In the genomic region with DNA sequence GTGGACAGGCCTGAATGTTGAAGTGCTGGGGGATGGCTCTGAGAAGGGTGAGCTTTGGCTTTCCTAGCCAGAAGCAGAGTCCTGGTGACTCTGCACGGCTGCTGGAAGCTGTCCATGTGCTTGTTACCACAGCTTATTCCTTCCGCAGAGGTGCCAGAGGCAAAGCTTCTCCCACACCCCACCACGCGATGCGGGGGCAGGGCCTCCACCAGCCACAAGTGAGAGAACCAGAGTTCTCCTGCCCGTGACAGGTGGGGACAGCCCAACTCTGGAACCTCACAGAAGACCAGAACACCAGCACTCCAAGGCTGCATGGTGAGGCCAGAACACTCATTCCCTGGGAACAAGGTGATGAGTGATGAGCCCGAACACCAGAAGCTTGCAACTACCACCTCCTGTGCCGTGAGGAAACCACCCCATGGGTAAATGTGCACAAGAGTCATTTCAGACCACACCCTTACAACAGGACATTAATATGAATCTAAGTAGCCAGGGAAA, we compare ENCODE assay signal across 12 cellular contexts. TPM values are rescaled to one million over a fixed set of nuclear protein-coding genes. Genes with fewer than 3 reads are reported as not detected.
DNase-seq lines count a peak whose midpoint lies in the region; ATAC-seq and TF ChIP-seq lines count a peak whose summit lies in the region.
"Had no signal": no experiment of that assay in that cellular context is flagged by ENCODE, and none has a peak within 500 bp of the region (broad histone marks: within the 10 kb centered on the region; RNA-seq: fewer than 3 reads in every experiment).

No MANE protein-coding gene starts in this region.

- H3K27me3 Mint-ChIP-seq in natural killer cell (ENCODE audit: low read depth in 2 of 2) (peaks cover 0 to 2% of the 10 kb centered on the region in 2 donors), type B pancreatic cell (no peaks in the 10 kb centered on the region)
- H3K27me3 Mint-ChIP-seq: activated CD8-positive, alpha-beta T cell treated with anti-CD3 and anti-CD28 coated beads for 36 hours had no signal

- CTCF ChIA-PET in AG04450 (lab: Charles Lee): interaction anchor here (2.3 kb wide), 1 partner anchor 85 kb away, joined by 10 read pairs; no protein-coding TSS in a partner anchor

- no peaks in the 10 kb centered on the region for H3K36me3 Mint-ChIP-seq in natural killer cell
- peaks cover 35% of the 10 kb centered on the region for H3K36me3 Mint-ChIP-seq in type B pancreatic cell

- H3K4me3 ChIP-seq in AG04450 (ENCODE audit: low read depth, low read length): no peak overlapping the region
- no peak overlapping the region for H3K4me3 ChIP-seq in body of pancreas
- no peak overlapping the region for H3K4me3 ChIP-seq in cardiac muscle cell
- no peak overlapping the region for H3K4me3 ChIP-seq in osteoblast (ENCODE audit: insufficient read depth, low read length)

- H2AFZ ChIP-seq in osteoblast (ENCODE audit: low read length): no peak overlapping the region

- TF ChIP-seq POLR2A in body of pancreas (IDR thresholded peaks at IDR 0.05): no peak

- POLR2A ChIA-PET in AG04450 (lab: Yijun Ruan, JAX): interaction anchor here (0.7 to 1.2 kb wide), 6 partner anchors 17 to 590 kb away, joined by 3 to 4 read pairs (median 3); no protein-coding TSS in a partner anchor

- H3K4me3 Mint-ChIP-seq in natural killer cell (no peak overlapping the region), type B pancreatic cell (no peak overlapping the region)
- H3K4me3 Mint-ChIP-seq: activated CD8-positive, alpha-beta T cell treated with anti-CD3 and anti-CD28 coated beads for 36 hours had no signal

- H3K27ac Mint-ChIP-seq in natural killer cell (no peak overlapping the region), type B pancreatic cell (no peak overlapping the region)
- H3K27ac Mint-ChIP-seq: activated CD8-positive, alpha-beta T cell treated with anti-CD3 and anti-CD28 coated beads for 36 hours had no signal

- H3K79me2 ChIP-seq in osteoblast (ENCODE audit: insufficient read depth, low read length): peaks cover 2% of the 10 kb centered on the region

- peak overlapping the region; percentile 57 for H3K27ac ChIP-seq in AG04450 (ENCODE audit: low read depth, low read length)
- peak overlapping the region in 3 of 4 donors; percentile 18 to 48 (median 24) for H3K27ac ChIP-seq in body of pancreas
- peak overlapping the region; percentile 20 for H3K27ac ChIP-seq in cardiac muscle cell
- H3K27ac ChIP-seq in osteoblast (ENCODE audit: low read depth, low read length): peak overlapping the region; percentile 83

- peak overlapping the region; percentile 42 for H3K4me2 ChIP-seq in osteoblast (ENCODE audit: insufficient read depth, low read length)

- no peak for DNase-seq in AG04450 (ENCODE audit: low read depth, low spot score)
- DNase-seq in body of pancreas: peak in 2 of 4 donors; percentile 37 to 44
- DNase-seq in cardiac muscle cell (ENCODE audit: low read depth in 1 of 2, low spot score in 1 of 2): peak in 1 of 2 donors; percentile 79
- DNase-seq in osteoblast (ENCODE audit: insufficient read length, low spot score, missing footprints): peak; percentile 82
- DNase-seq in natural killer cell: no peak
- no peak for DNase-seq in activated naive CD4-positive, alpha-beta T cell treated with anti-CD3 and anti-CD28 coated beads, Interleukin-2, amount 50 U/mL, for 16 hours
- no peak for DNase-seq in NCI-H2227 (lab: John Stamatoyannopoulos, UW; ENCODE audit: unreplicated experiment)
- DNase-seq in type B pancreatic cell (ENCODE audit: extremely low spot score, unreplicated experiment): no peak
- DNase-seq: activated CD8-positive, alpha-beta T cell treated with anti-CD3 and anti-CD28 coated beads for 36 hours; central memory CD4-positive, alpha-beta T cell; NCI-H1417; SIG-M5 had no signal

- intact Hi-C loops in body of pancreas (cut with DNase I) (no loop called here), natural killer cell (cut with micrococcal nuclease) (no loop called here)

- H3K4me1 Mint-ChIP-seq in natural killer cell: no peaks in the 10 kb centered on the region
- peaks cover 49% of the 10 kb centered on the region for H3K4me1 Mint-ChIP-seq in type B pancreatic cell (ENCODE audit: unreplicated experiment)

- no peaks in the 10 kb centered on the region for H3K9me3 ChIP-seq in AG04450 (ENCODE audit: control insufficient read depth, insufficient read depth, low read length)
- no peaks in the 10 kb centered on the region for H3K9me3 ChIP-seq in body of pancreas
- no peaks in the 10 kb centered on the region for H3K9me3 ChIP-seq in cardiac muscle cell (ENCODE audit: low read depth)
- H3K9me3 ChIP-seq in osteoblast (ENCODE audit: low read depth, low read length): no peaks in the 10 kb centered on the region

- H3K27me3 ChIP-seq in AG04450 (ENCODE audit: control insufficient read depth, insufficient read depth, low read length): no peaks in the 10 kb centered on the region
- H3K27me3 ChIP-seq in body of pancreas: no peaks in the 10 kb centered on the region
- no peaks in the 10 kb centered on the region for H3K27me3 ChIP-seq in cardiac muscle cell
- H3K27me3 ChIP-seq in osteoblast (ENCODE audit: insufficient read depth, low read length): no peaks in the 10 kb centered on the region

- H3K36me3 ChIP-seq in body of pancreas (replicated peaks in 1 of 2; ENCODE audit: insufficient read depth in 1 of 2, low read depth in 2 of 2): peaks cover 12 to 18% of the 10 kb centered on the region in 2 donors
- peaks cover 34% of the 10 kb centered on the region for H3K36me3 ChIP-seq in cardiac muscle cell
- peaks cover 41% of the 10 kb centered on the region for H3K36me3 ChIP-seq in osteoblast (ENCODE audit: insufficient read depth, low read length)

- no peaks in the 10 kb centered on the region for H4K20me1 ChIP-seq in osteoblast (ENCODE audit: insufficient read depth, low read length)

- H3K4me1 ChIP-seq in body of pancreas (peaks cover 18% of the 10 kb centered on the region), cardiac muscle cell (ENCODE audit: low read depth) (no peaks in the 10 kb centered on the region), osteoblast (ENCODE audit: insufficient read depth, low read length) (peaks cover 37% of the 10 kb centered on the region)

- WGBS in body of pancreas, 2 donors: 62 to 69% methylated on average over 3 to 8 of the region's 8 CpGs

- peak; percentile 21 for ATAC-seq in body of pancreas
- ATAC-seq in natural killer cell: no peak
- ATAC-seq: activated CD8-positive, alpha-beta T cell treated with anti-CD3 and anti-CD28 coated beads for 36 hours had no signal

- TF ChIP-seq CTCF in AG04450 (IDR thresholded peaks at IDR 0.05; ENCODE audit: low read depth, low read length) (no peak), body of pancreas (IDR thresholded peaks at IDR 0.05) (no peak), cardiac muscle cell (IDR thresholded peaks at IDR 0.05; ENCODE audit: low read depth, low read length) (no peak), osteoblast (IDR thresholded peaks at IDR 0.05; ENCODE audit: extremely low read depth, low read depth, low read length) (no peak), natural killer cell (IDR thresholded peaks at IDR 0.05) (no peak), type B pancreatic cell (conservative IDR thresholded peaks at IDR 0.05) (no peak)

- H3K9me3 Mint-ChIP-seq in natural killer cell (no peaks in the 10 kb centered on the region), type B pancreatic cell (no peaks in the 10 kb centered on the region)
- H3K9me3 Mint-ChIP-seq: activated CD8-positive, alpha-beta T cell treated with anti-CD3 and anti-CD28 coated beads for 36 hours had no signal

RNA-seq across cellular contexts. Expression of a gene that starts 36.7 kb away (rescaled TPM):
- 13.5 and 17.9 TPM in 2 replicates for polyA plus RNA-seq in AG04450 (2011; rRNA removed)
- 55.2 and 56.7 TPM in 2 replicates for polyA minus RNA-seq in AG04450 (2011; rRNA and poly(A)+ RNA removed)
- 10 to 100 TPM; 41.2 to 55.7 TPM for total RNA-seq in body of pancreas
- total RNA-seq in cardiac muscle cell: 45.3 and 53.2 TPM in 2 replicates
- 18.3 and 21.3 TPM in 2 replicates for polyA plus RNA-seq in cardiac muscle cell
- total RNA-seq in osteoblast: 49.2 and 60.1 TPM in 2 replicates
- 10 to 100 TPM in 1 of 3 donors, 1 to 10 TPM in 2; 8.1 to 12.3 (median 8.7) TPM for total RNA-seq in natural killer cell
- total RNA-seq in type B pancreatic cell (ENCODE audit: low replicate concordance): 31.9 and 58.4 TPM in 2 replicates

Comparison
In these comparisons a context has a peak if more than half of its experiments do, and no peak if none do; other contexts are left out.
1. H3K27ac ChIP-seq: peak in every context shown above with its lines; median percentile 83 in osteoblast; 57 in AG04450; 24 in body of pancreas; 20 in cardiac muscle cell.